Comparison of ENCODE assay signal across 18 cellular contexts in the genomic region with DNA sequence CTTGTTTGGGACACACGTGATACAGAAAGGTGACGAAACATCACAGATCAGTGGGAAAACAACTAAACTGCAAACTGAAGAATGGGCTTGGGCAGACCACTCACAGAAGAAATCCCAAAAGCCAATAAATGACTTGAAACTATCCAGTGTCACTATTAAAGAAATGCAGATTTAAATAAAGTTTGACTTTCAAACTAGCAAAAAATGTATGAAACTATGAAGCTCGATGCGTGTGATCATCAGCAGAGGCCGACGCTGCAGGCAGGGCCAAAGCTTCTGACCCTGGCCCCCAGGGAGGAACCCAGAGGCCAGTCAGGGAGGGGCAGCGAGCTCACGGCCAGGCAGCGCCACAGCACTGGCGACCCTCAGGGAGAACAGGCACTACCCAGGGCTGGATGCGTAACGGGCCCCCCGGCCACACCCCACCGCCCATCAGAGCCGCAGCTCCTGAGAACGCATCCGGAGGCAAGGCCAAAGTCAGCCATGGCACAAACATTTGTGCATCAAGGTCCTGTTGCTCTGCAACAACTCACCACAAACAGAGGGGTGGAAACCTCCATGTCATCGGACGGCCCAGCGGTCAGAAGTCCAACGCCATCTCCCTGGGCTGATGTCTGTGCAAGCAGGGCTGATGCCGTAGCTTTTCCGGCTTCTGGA.
DNase-seq lines count a peak whose midpoint lies in the region; ATAC-seq and TF ChIP-seq lines count a peak whose summit lies in the region.
"Had no signal": no experiment of that assay in that cellular context is flagged by ENCODE, and none has a peak within 500 bp of the region (broad histone marks: within the 10 kb centered on the region; RNA-seq: fewer than 3 reads in every experiment).

No MANE protein-coding gene starts in this region.

- H3K4me3 ChIP-seq in heart left ventricle (no peak overlapping the region), right atrium auricular region (no peak overlapping the region), upper lobe of right lung (no peak overlapping the region)

- ATAC-seq in heart left ventricle (no peak), upper lobe of right lung (no peak), HG02884 (IDR thresholded peaks at IDR 0.05; ENCODE audit: unreplicated experiment) (no peak)

- peaks cover 0 to 12% (median 0%) of the 10 kb centered on the region in 12 donors for H3K9me3 ChIP-seq in heart left ventricle
- H3K9me3 ChIP-seq in right atrium auricular region = peaks cover 0 to 4% of the 10 kb centered on the region in 2 donors
- H3K9me3 ChIP-seq in upper lobe of right lung = no peaks in the 10 kb centered on the region

- DNase-seq in heart left ventricle (peak in 3 of 5 donors; percentile 4 to 51 (median 6)), right atrium auricular region (ENCODE audit: low spot score) (no peak), glutamatergic neuron (peak; percentile 14), mesenteric fat pad (ENCODE audit: low spot score) (peak; percentile 65), upper lobe of right lung (peak; percentile 40), iPS-NIHi7 (ENCODE audit: extremely low spot score) (no peak), MV-4-11 (lab: John Stamatoyannopoulos, UW) (no peak)
- DNase-seq: ACHN; Calu3; CD4-positive, CD25-positive, alpha-beta regulatory T cell; HCEC 1CT; NCI-H1092; NCI-H1694; NCI-H2107; NCI-H69; NK-92 treated with Interleukin-12 subunit alpha and Interleukin-12 subunit beta, amount 100 ng/mL, for 24 hours had no signal

- no peak overlapping the region for H3K27ac Mint-ChIP-seq in glutamatergic neuron (ENCODE audit: unreplicated experiment)

- peaks cover 7% of the 10 kb centered on the region for H3K27me3 Mint-ChIP-seq in glutamatergic neuron (ENCODE audit: unreplicated experiment)

- TF ChIP-seq CTCF in heart left ventricle (IDR thresholded peaks at IDR 0.05) (no peak), right atrium auricular region (IDR thresholded peaks at IDR 0.05) (no peak), glutamatergic neuron (IDR thresholded peaks at IDR 0.05; ENCODE audit: partially characterized antibody, unreplicated experiment) (no peak), upper lobe of right lung (IDR thresholded peaks at IDR 0.05) (no peak)

- H3K27me3 ChIP-seq in heart left ventricle (peaks cover 0 to 44% (median 5%) of the 10 kb centered on the region in 9 donors), right atrium auricular region (no peaks in the 10 kb centered on the region), upper lobe of right lung (peaks cover 14% of the 10 kb centered on the region)

- WGBS in heart left ventricle, 4 donors = 78 to 84% (median 80%) methylated on average over 23 of the region's 23 CpGs

- H3K9me3 Mint-ChIP-seq in glutamatergic neuron (ENCODE audit: unreplicated experiment) = no peaks in the 10 kb centered on the region

- no peak for TF ChIP-seq POLR2A in heart left ventricle (IDR thresholded peaks at IDR 0.05)

- intact Hi-C loops in heart left ventricle (cut with DNase I) = no loop called here
- intact Hi-C loops in upper lobe of right lung (cut with DNase I) = no loop called here

- no peaks in the 10 kb centered on the region for H3K4me1 ChIP-seq in heart left ventricle
- H3K4me1 ChIP-seq in right atrium auricular region = no peaks in the 10 kb centered on the region
- no peaks in the 10 kb centered on the region for H3K4me1 ChIP-seq in upper lobe of right lung

- no peak overlapping the region for H3K4me3 Mint-ChIP-seq in glutamatergic neuron (ENCODE audit: unreplicated experiment)
- H3K4me3 Mint-ChIP-seq: CD4-positive, CD25-positive, alpha-beta regulatory T cell had no signal

- H3K27ac ChIP-seq in heart left ventricle (no peak overlapping the region), right atrium auricular region (no peak overlapping the region), upper lobe of right lung (no peak overlapping the region)
- H3K27ac ChIP-seq: RWPE1 had no signal

- no peaks in the 10 kb centered on the region for H3K36me3 Mint-ChIP-seq in glutamatergic neuron (ENCODE audit: unreplicated experiment)
- H3K36me3 Mint-ChIP-seq: CD4-positive, CD25-positive, alpha-beta regulatory T cell had no signal

- H3K4me1 Mint-ChIP-seq in glutamatergic neuron (ENCODE audit: low read depth, unreplicated experiment) = peaks cover 14% of the 10 kb centered on the region
- H3K4me1 Mint-ChIP-seq: CD4-positive, CD25-positive, alpha-beta regulatory T cell had no signal

- H3K36me3 ChIP-seq in heart left ventricle = no peaks in the 10 kb centered on the region
- no peaks in the 10 kb centered on the region for H3K36me3 ChIP-seq in right atrium auricular region
- no peaks in the 10 kb centered on the region for H3K36me3 ChIP-seq in upper lobe of right lung

Comparison
In these comparisons a context has a peak if more than half of its experiments do, and no peak if none do; other contexts are left out.
1. DNase-seq: peak in heart left ventricle (3 of 5), glutamatergic neuron (single experiment), mesenteric fat pad (single experiment) and upper lobe of right lung (single experiment); none in right atrium auricular region (single experiment), iPS-NIHi7 (single experiment) and MV-4-11 (single experiment).